In genomic region chr17:66526827-66527226, GRCh38 we compare ENCODE assay signal across 26 cellular contexts.
DNase-seq lines count a peak whose midpoint lies in the region; ATAC-seq, FAIRE-seq and TF ChIP-seq lines count a peak whose summit lies in the region.
"Had no signal": no experiment of that assay in that cellular context is flagged by ENCODE, and none has a peak within 500 bp of the region (broad histone marks: within the 10 kb centered on the region; RNA-seq: fewer than 3 reads in every experiment).

No MANE protein-coding gene starts in this region.

- H3K27ac ChIP-seq in DND-41 (ENCODE audit: low read length): peak overlapping the region; percentile 85
- H3K27ac ChIP-seq: 22Rv1, heart left ventricle, PC-9, prostate gland, upper lobe of right lung had no signal

- H3K4me3 Mint-ChIP-seq in stimulated activated effector memory CD8-positive, alpha-beta T cell treated with anti-CD3 and anti-CD28 coated beads, Interleukin-12 subunit alpha, Interleukin-12 subunit beta, amount 100 ng/mL, for 72 hours: no peak overlapping the region
- H3K4me3 Mint-ChIP-seq: B cell; endodermal cell; immature natural killer cell; neural crest cell; stimulated activated naive CD8-positive, alpha-beta T cell treated with anti-CD3 and anti-CD28 coated beads, Interleukin-15, amount 100 ng/mL, for 72 hours had no signal

- no peak overlapping the region for H3K4me3 ChIP-seq in DND-41 (ENCODE audit: low read depth in 1 of 2, low read length in 2 of 2)
- H3K4me3 ChIP-seq: heart left ventricle, PC-9, prostate gland, upper lobe of right lung had no signal

- no peaks in the 10 kb centered on the region for H4K20me1 ChIP-seq in DND-41 (ENCODE audit: insufficient read depth, low read length)

- peaks cover 23% of the 10 kb centered on the region; the same call in 1 of the 2 replicates for H3K79me2 ChIP-seq in DND-41 (ENCODE audit: insufficient read depth, low read length)

- H3K4me1 ChIP-seq in DND-41 (ENCODE audit: insufficient read depth, low read length): peaks cover 52% of the 10 kb centered on the region
- H3K4me1 ChIP-seq: prostate gland, upper lobe of right lung had no signal

- H3K9ac ChIP-seq in DND-41 (ENCODE audit: low read depth, low read length): peak overlapping the region; percentile 29; the same call in 1 of the 2 replicates

- no peaks in the 10 kb centered on the region for H3K27me3 ChIP-seq in DND-41 (ENCODE audit: insufficient read depth, low read length, poor library complexity)
- H3K27me3 ChIP-seq: heart left ventricle, upper lobe of right lung had no signal

- no peak for TF ChIP-seq POLR2A in GM12892 (IDR thresholded peaks at IDR 0.05; ENCODE audit: low read depth, low read length)

- no peaks in the 10 kb centered on the region for H3K9me3 Mint-ChIP-seq in stimulated activated effector memory CD8-positive, alpha-beta T cell treated with anti-CD3 and anti-CD28 coated beads, Interleukin-12 subunit alpha, Interleukin-12 subunit beta, amount 100 ng/mL, for 72 hours
- H3K9me3 Mint-ChIP-seq: endodermal cell, immature natural killer cell, neural crest cell had no signal

- no peak for TF ChIP-seq CTCF in DND-41 (IDR thresholded peaks at IDR 0.05; ENCODE audit: borderline replicate concordance, extremely low read depth, low read length, poor library complexity, severe bottlenecking)

- no peak overlapping the region for H2AFZ ChIP-seq in DND-41 (ENCODE audit: low read depth, low read length)
- H2AFZ ChIP-seq: PC-9 had no signal

- no peak overlapping the region for H3K27ac Mint-ChIP-seq in stimulated activated effector memory CD8-positive, alpha-beta T cell treated with anti-CD3 and anti-CD28 coated beads, Interleukin-12 subunit alpha, Interleukin-12 subunit beta, amount 100 ng/mL, for 72 hours
- H3K27ac Mint-ChIP-seq: B cell, endodermal cell, immature natural killer cell had no signal

- H3K4me2 ChIP-seq in DND-41 (ENCODE audit: insufficient read depth, low read length): peak overlapping the region; percentile 26; the same call in 1 of the 2 replicates
- H3K4me2 ChIP-seq: PC-9 had no signal

- ATAC-seq in DND-41 (ENCODE audit: insufficient read depth, low read depth): peak; percentile 93
- no peak for ATAC-seq in stimulated activated effector memory CD8-positive, alpha-beta T cell treated with anti-CD3 and anti-CD28 coated beads, Interleukin-12 subunit alpha, Interleukin-12 subunit beta, amount 100 ng/mL, for 72 hours
- ATAC-seq: HCT116; heart left ventricle; stimulated activated naive CD8-positive, alpha-beta T cell treated with anti-CD3 and anti-CD28 coated beads, Interleukin-15, amount 100 ng/mL, for 72 hours; upper lobe of right lung had no signal

- intact Hi-C loops in head of caudate nucleus (cut with DNase I): no loop called here

- H3K9me3 ChIP-seq in DND-41 (ENCODE audit: insufficient read depth, low read length, severe bottlenecking): no peaks in the 10 kb centered on the region
- H3K9me3 ChIP-seq: prostate gland, upper lobe of right lung had no signal

- H3K4me1 Mint-ChIP-seq in stimulated activated effector memory CD8-positive, alpha-beta T cell treated with anti-CD3 and anti-CD28 coated beads, Interleukin-12 subunit alpha, Interleukin-12 subunit beta, amount 100 ng/mL, for 72 hours: peaks cover 40% of the 10 kb centered on the region
- H3K4me1 Mint-ChIP-seq: B cell had no signal

- no peaks in the 10 kb centered on the region for H3K36me3 ChIP-seq in DND-41 (ENCODE audit: insufficient read depth, low read length)
- H3K36me3 ChIP-seq: heart left ventricle, prostate gland, upper lobe of right lung had no signal

- DNase-seq in DMS 273 (lab: John Stamatoyannopoulos, UW; ENCODE audit: unreplicated experiment): peak; percentile 13
- DNase-seq in DMS 273 treated with DMSO at 0.1 percent for 48 hours (lab: John Stamatoyannopoulos, UW): no peak
- DNase-seq in DND-41: peak; percentile 79
- DNase-seq in RPMI7951 (ENCODE audit: low read depth): peak; percentile 57
- peak in 22 of 42 donors; percentile 30 to 82 (median 54) for DNase-seq in head of caudate nucleus
- no peak for DNase-seq in 8988T
- no peak for DNase-seq in GM12892 (ENCODE audit: insufficient read length)
- no peak for DNase-seq in stimulated activated effector memory CD8-positive, alpha-beta T cell treated with anti-CD3 and anti-CD28 coated beads, Interleukin-12 subunit alpha, Interleukin-12 subunit beta, amount 100 ng/mL, for 72 hours (ENCODE audit: low spot score in 2 of 2)
- DNase-seq: activated CD4-positive, alpha-beta T cell treated with anti-CD3 and anti-CD28 coated beads, Interleukin-2, amount 50 U/mL, for 4 hours; activated naive CD4-positive, alpha-beta T cell treated with anti-CD3 and anti-CD28 coated beads, Interleukin-2, amount 50 U/mL, for 16 hours; activated T-cell treated with anti-CD3 and anti-CD28 coated beads, Interleukin-2, amount 50 U/mL, for 48 hours; EL; endodermal cell; heart left ventricle; immature natural killer cell; NCI-H1417 treated with DMSO at 0.1 percent for 48 hours; NCI-H774; PC-9; stimulated activated CD4-positive, alpha-beta T cell treated with anti-CD3 and anti-CD28 coated beads, Interleukin-1b, Interleukin-23, amount 100 ng/mL, for 48 hours; stimulated activated naive CD8-positive, alpha-beta T cell treated with anti-CD3 and anti-CD28 coated beads, Interleukin-15, amount 100 ng/mL, for 72 hours; upper lobe of right lung had no signal

- H3K36me3 Mint-ChIP-seq in stimulated activated effector memory CD8-positive, alpha-beta T cell treated with anti-CD3 and anti-CD28 coated beads, Interleukin-12 subunit alpha, Interleukin-12 subunit beta, amount 100 ng/mL, for 72 hours: no peaks in the 10 kb centered on the region

- no peak for FAIRE-seq in GM12892 (lab: Jason Lieb, UNC)

Comparison
In these comparisons a context has a peak if more than half of its experiments do, and no peak if none do; other contexts are left out.
1. DNase-seq: peak in DMS 273 (single experiment), DND-41 (single experiment), RPMI7951 (single experiment) and head of caudate nucleus (22 of 42); none in DMS 273 treated with DMSO at 0.1 percent for 48 hours (single experiment), 8988T (single experiment), GM12892 (single experiment) and stimulated activated effector memory CD8-positive, alpha-beta T cell treated with anti-CD3 and anti-CD28 coated beads, Interleukin-12 subunit alpha, Interleukin-12 subunit beta, amount 100 ng/mL, for 72 hours (0 of 2).